ENCODE assay signal across 18 cellular contexts in genomic region chr6:161035981-161036263, GRCh38. TPM values are rescaled to one million over a fixed set of nuclear protein-coding genes. Genes with fewer than 3 reads are reported as not detected.
DNase-seq lines count a peak whose midpoint lies in the region; ATAC-seq, FAIRE-seq and TF ChIP-seq lines count a peak whose summit lies in the region.
"Had no signal": no experiment of that assay in that cellular context is flagged by ENCODE, and none has a peak within 500 bp of the region (broad histone marks: within the 10 kb centered on the region; RNA-seq: fewer than 3 reads in every experiment).

No MANE protein-coding gene starts in this region.

- H3K36me3 ChIP-seq in H1 (ENCODE audit: control insufficient read depth in 2 of 4, insufficient read depth in 4 of 4, low read length in 3 of 4) (peaks cover 0 to 6% (median under 1%) of the 10 kb centered on the region in 4 experiments; a peak in 2 of 8 replicates), heart right ventricle (peaks cover 0 to 57% (median 0%) of the 10 kb centered on the region in 9 donors)

- no peaks in the 10 kb centered on the region for H3K23me2 ChIP-seq in H1 (ENCODE audit: low read depth, low read length)

- ATAC-seq in heart right ventricle = no peak

- peak; percentile 70 for DNase-seq in LNCaP clone FGC (ENCODE audit: low read depth)
- DNase-seq in H1 (ENCODE audit: low read depth in 1 of 2, low spot score in 2 of 2) = no peak
- no peak for DNase-seq in SK-N-DZ (ENCODE audit: low spot score)
- DNase-seq in cerebellar nuclear complex (lab: John Stamatoyannopoulos, UW) = no peak
- DNase-seq in heart right ventricle = no peak
- no peak for DNase-seq in DMS114 treated with DMSO at 0.1 percent for 48 hours (lab: John Stamatoyannopoulos, UW; ENCODE audit: unreplicated experiment)
- DNase-seq: BE2C; CD4-positive, alpha-beta memory T cell; DMS153; DMS79 treated with DMSO at 0.1 percent for 48 hours; EL; HCEC 1CT; HFFc6 had no signal

- TF ChIP-seq RAD21 in H1 (IDR thresholded peaks at IDR 0.05 in 1 of 2, conservative IDR thresholded peaks at IDR 0.05 in 1 of 2; ENCODE audit: low read depth in 2 of 2, low read length in 2 of 2) = no peak

- TF ChIP-seq CTCF in LNCaP clone FGC (IDR thresholded peaks at IDR 0.05; ENCODE audit: control insufficient read depth, extremely low read depth, insufficient read depth) (no peak), VCaP (conservative IDR thresholded peaks at IDR 0.05) (no peak), H1 (IDR thresholded peaks at IDR 0.05; ENCODE audit: control extremely low read depth in 1 of 3, insufficient read depth in 1 of 3, low read depth in 1 of 3, low read length in 3 of 3) (no peak), heart right ventricle (IDR thresholded peaks at IDR 0.05) (no peak)

- no peak overlapping the region for H2BK5ac ChIP-seq in H1 (ENCODE audit: low read depth, low read length)

- no peak overlapping the region for H3K14ac ChIP-seq in H1 (ENCODE audit: insufficient read length)

- no peak overlapping the region for H2BK12ac ChIP-seq in H1 (ENCODE audit: low read depth, low read length)

- peaks cover 0 to 9% (median 5%) of the 10 kb centered on the region in 4 experiments; a peak in 6 of 7 replicates for H3K4me1 ChIP-seq in H1 (replicated peaks in 1 of 4; ENCODE audit: control insufficient read depth in 3 of 4, insufficient read depth in 4 of 4, low read length in 3 of 4)
- H3K4me1 ChIP-seq in heart right ventricle = peaks cover 0 to 29% (median 14%) of the 10 kb centered on the region in 9 donors
- H3K4me1 ChIP-seq: BE2C had no signal

- H3K79me2 ChIP-seq in H1 (ENCODE audit: control insufficient read depth in 1 of 2, insufficient read depth in 2 of 2, low read length in 2 of 2) = peaks cover 0 to 21% of the 10 kb centered on the region in 2 experiments; a peak in 3 of 4 replicates

- 0 out of 2 replicates have a peak overlapping the region, but pooled peaks have one; percentile 41 for H2BK15ac ChIP-seq in H1 (ENCODE audit: low read length)

- no peak overlapping the region for H2BK20ac ChIP-seq in H1 (ENCODE audit: low read length)

- H3K27me3 ChIP-seq in H1 (replicated peaks in 1 of 4; ENCODE audit: control insufficient read depth in 3 of 4, extremely low read depth in 1 of 4, insufficient read depth in 3 of 4, low read length in 3 of 4) (no peaks in the 10 kb centered on the region), heart right ventricle (no peaks in the 10 kb centered on the region)
- H3K27me3 ChIP-seq: BE2C had no signal

- H4K8ac ChIP-seq in H1 (ENCODE audit: extremely low read depth, insufficient read depth, low read length) = no peak overlapping the region

- H2AFZ ChIP-seq in H1 (ENCODE audit: low read length) = no peak overlapping the region

- H3K27ac ChIP-seq in VCaP = peak overlapping the region; percentile 15; the same call in 1 of the 2 replicates
- no peak overlapping the region for H3K27ac ChIP-seq in H1 (ENCODE audit: low read depth, low read length)
- H3K27ac ChIP-seq in heart right ventricle = no peak overlapping the region
- H3K27ac ChIP-seq: C4-2B had no signal

- no peak for TF ChIP-seq EP300 in H1 (IDR thresholded peaks at IDR 0.05; ENCODE audit: borderline replicate concordance in 1 of 2, low read depth in 2 of 2, low read length in 2 of 2)

- no peak overlapping the region for H4K5ac ChIP-seq in H1 (ENCODE audit: insufficient read length, low read depth, low read length)

- no peaks in the 10 kb centered on the region for H4K20me1 ChIP-seq in H1 (replicated peaks in 1 of 2; ENCODE audit: control insufficient read depth in 1 of 2, insufficient read depth in 2 of 2, low read length in 2 of 2)

- H3K4me3 ChIP-seq in LNCaP clone FGC (ENCODE audit: low read depth, low read length) (no peak overlapping the region), H1 (ENCODE audit: extremely low read depth in 1 of 4, insufficient read depth in 2 of 4, low read depth in 3 of 4, low read length in 4 of 4) (no peak overlapping the region), heart right ventricle (no peak overlapping the region)

- no peak overlapping the region for H3K56ac ChIP-seq in H1 (replicated peaks; ENCODE audit: insufficient read length, low read depth, low read length)

- no peak for TF ChIP-seq POLR2A in H1 (IDR thresholded peaks at IDR 0.05; ENCODE audit: control extremely low read depth in 1 of 2, low read depth in 2 of 2, low read length in 2 of 2)

- H2AK5ac ChIP-seq in H1 (ENCODE audit: low read depth, low read length) = no peak overlapping the region

- POLR2A ChIA-PET in H1 (lab: Charles Lee; ENCODE audit: partially characterized antibody) = no interaction called here

- no peak overlapping the region for H3K23ac ChIP-seq in H1 (ENCODE audit: insufficient read length)

- no peak overlapping the region for H2BK120ac ChIP-seq in H1 (replicated peaks; ENCODE audit: low read depth, low read length)

- WGBS in H1 (ENCODE audit: extremely low coverage in 1 of 2, insufficient coverage in 1 of 2, insufficient read length in 1 of 2, insufficient replicate concordance in 2 of 2, low coverage in 1 of 2, low lambda C conversion rate in 2 of 2, missing lambda C conversion rate in 1 of 2), 2 experiments = 94% methylated on average over 3 of the region's 3 CpGs; no CpG with 5 or more reads in 1 of the 2 experiments
- WGBS in heart right ventricle, 2 donors = 99% methylated on average over 3 of the region's 3 CpGs

- H3K79me1 ChIP-seq in H1 (ENCODE audit: low read depth, low read length) = no peaks in the 10 kb centered on the region; the same call in 1 of the 2 replicates

- no peaks in the 10 kb centered on the region for H3K9me3 ChIP-seq in H1 (ENCODE audit: insufficient read depth in 2 of 2, low read depth in 1 of 2, low read length in 1 of 2)
- no peaks in the 10 kb centered on the region for H3K9me3 ChIP-seq in heart right ventricle
- H3K9me3 ChIP-seq: BE2C had no signal

- no peak for FAIRE-seq in H1 (lab: Jason Lieb, UNC)
- FAIRE-seq: A204.1, G401.6, HTR-8/SVneo had no signal

- intact Hi-C loops in heart right ventricle (cut with DNase I) = no loop called here

- H3K4me2 ChIP-seq in H1 (ENCODE audit: insufficient read depth in 1 of 2, low read depth in 2 of 2, low read length in 2 of 2) = no peak overlapping the region

- CTCF ChIA-PET in H1 (lab: Charles Lee; ENCODE audit: partially characterized antibody) = interaction anchor here (0.6 to 1.1 kb wide), 2 partner anchors 11 to 106 kb away, joined by 3 read pairs; no protein-coding TSS in a partner anchor

- no peak overlapping the region for H3K18ac ChIP-seq in H1 (ENCODE audit: extremely low read depth, low read length)

- H4K91ac ChIP-seq in H1 (replicated peaks; ENCODE audit: insufficient read length, low read length) = no peak overlapping the region

- no peak overlapping the region for H3K9ac ChIP-seq in H1 (replicated peaks in 1 of 4; ENCODE audit: extremely low read depth in 1 of 4, low read depth in 3 of 4, low read length in 3 of 4)

- H3K4ac ChIP-seq in H1 (replicated peaks; ENCODE audit: insufficient read length, low read depth, low read length) = no peak overlapping the region

TF ChIP-seq in H1, 55 proteins besides CTCF, POLR2A, EP300 and RAD21:
- no peak for TF ChIP-seq BACH1 (IDR thresholded peaks at IDR 0.05; ENCODE audit: low read length)
- no peak for TF ChIP-seq CEBPB (IDR thresholded peaks at IDR 0.05; ENCODE audit: low read depth, low read length)
- TF ChIP-seq SP4 (IDR thresholded peaks at IDR 0.05; ENCODE audit: low read length) = no peak
- TF ChIP-seq POU5F1 (IDR thresholded peaks at IDR 0.05; ENCODE audit: low read depth, low read length) = no peak
- no peak for TF ChIP-seq TEAD4 (IDR thresholded peaks at IDR 0.05; ENCODE audit: low read depth, low read length)
- TF ChIP-seq USF2 (IDR thresholded peaks at IDR 0.05; ENCODE audit: low read length) = no peak
- no peak for TF ChIP-seq CHD1 (IDR thresholded peaks at IDR 0.05; ENCODE audit: low read depth, low read length)
- no peak for TF ChIP-seq E2F6 (IDR thresholded peaks at IDR 0.05)
- TF ChIP-seq SAP30 (IDR thresholded peaks at IDR 0.05; ENCODE audit: insufficient read depth, insufficient replicate concordance, low read length) = no peak
- no peak for TF ChIP-seq SUZ12 (IDR thresholded peaks at IDR 0.05; ENCODE audit: low read length)
- TF ChIP-seq HDAC2 (IDR thresholded peaks at IDR 0.05; ENCODE audit: borderline replicate concordance in 1 of 2, low read depth in 2 of 2, low read length in 2 of 2) = no peak
- no peak for TF ChIP-seq PHF8 (conservative IDR thresholded peaks at IDR 0.05; ENCODE audit: low read depth, low read length)

RNA-seq across cellular contexts. Expression of gene MAP3K4, which starts 44.4 kb away (rescaled TPM):
- total RNA-seq in H1 (2021; fragmentation: NEBNext Ultra II Directional; extraction: Animal tissue kit (Norgen Biotek cat#: 25700)) = 51.6 and 54.1 TPM in 2 replicates
- polyA plus RNA-seq in H1 (2011; rRNA removed) (16.6 and 17.4 TPM in 2 replicates), heart right ventricle (10 to 100 TPM; 10.5 to 13.5 TPM)
- 25.8 TPM for polyA plus RNA-seq in H1 (2011; cell fraction: cytosol; rRNA removed)
- polyA plus RNA-seq in H1 (2011; cell fraction: nucleus; rRNA removed) = 39.6 TPM
- polyA plus RNA-seq in H1 (2012, experiment 1 of 2) = 27.5 to 32.5 TPM (median 28.5 TPM) in 4 replicates
- 1.8 TPM for polyA plus RNA-seq in H1 (2012, experiment 2 of 2)
- 32.5 TPM for polyA plus RNA-seq in H1 (2013, experiment 1 of 2)
- 36.0 TPM for polyA plus RNA-seq in H1 (2013, experiment 2 of 2)
- 36.8 and 37.8 TPM in 2 replicates for polyA minus RNA-seq in H1 (2011; rRNA and poly(A)+ RNA removed)
- polyA minus RNA-seq in H1 (2011; cell fraction: cytosol; rRNA and poly(A)+ RNA removed) = 31.8 TPM
- 93.7 TPM for polyA minus RNA-seq in H1 (2011; cell fraction: nucleus; rRNA and poly(A)+ RNA removed)
- polyA plus RNA-seq in SK-N-DZ (2014; cell fraction: cytosol; rRNA removed) = 18.9 and 22.3 TPM in 2 replicates
- polyA plus RNA-seq in SK-N-DZ (2014; cell fraction: nucleus; rRNA removed) = 43.6 and 47.6 TPM in 2 replicates
- 10 to 100 TPM; 25.2 to 50.2 (median 32.5) TPM for total RNA-seq in heart right ventricle
